8 cellular contexts compared by ENCODE assay signal in the genomic region with DNA sequence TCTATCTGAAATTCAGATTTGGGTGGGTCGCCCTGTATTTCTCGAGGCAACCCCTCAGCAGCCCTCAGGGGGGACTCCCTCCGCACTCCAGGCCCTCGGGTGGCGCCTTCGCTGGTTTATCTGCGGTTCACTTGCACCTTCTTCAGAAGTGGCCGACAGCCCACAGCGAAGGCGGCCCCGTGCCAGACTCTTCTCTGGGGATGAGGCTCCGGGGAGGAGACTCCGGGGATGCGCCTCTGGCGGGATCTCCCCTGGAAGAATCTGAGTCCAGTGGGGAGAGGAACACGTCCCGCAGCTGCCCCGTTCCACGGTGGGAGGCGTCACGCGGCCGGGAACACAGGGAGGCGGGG.
DNase-seq lines count a peak whose midpoint lies in the region; ATAC-seq, FAIRE-seq and TF ChIP-seq lines count a peak whose summit lies in the region.

No MANE protein-coding gene starts in this region.

- no peak overlapping the region for H2AK5ac ChIP-seq in H1 (ENCODE audit: low read depth, low read length)

- H3K23ac ChIP-seq in H1 (ENCODE audit: insufficient read length): no peak overlapping the region

- no peak for TF ChIP-seq CTCF in H1 (IDR thresholded peaks at IDR 0.05; ENCODE audit: control extremely low read depth in 1 of 3, insufficient read depth in 1 of 3, low read depth in 1 of 3, low read length in 3 of 3)
- TF ChIP-seq CTCF in tibial artery (IDR thresholded peaks at IDR 0.05): no peak

- peaks cover 2% of the 10 kb centered on the region for H3K23me2 ChIP-seq in H1 (ENCODE audit: low read depth, low read length)

- intact Hi-C loops in tibial artery (cut with DNase I; ENCODE audit: low total_unique reads): loop anchor here (5.0 kb wide), 1 partner anchor 1125 kb away; no protein-coding TSS in a partner anchor

- H3K27ac ChIP-seq in H1 (ENCODE audit: low read depth, low read length) (no peak overlapping the region), muscle layer of duodenum (ENCODE audit: low read length) (no peak overlapping the region), tibial artery (peak overlapping the region; percentile 28 to 50)

- no peak overlapping the region for H4K5ac ChIP-seq in H1 (ENCODE audit: insufficient read length, low read depth, low read length)

- 0 out of 4 replicates have a peak, but pooled peaks of 1 of the 2 experiments have one; percentile 9 for TF ChIP-seq RAD21 in H1 (IDR thresholded peaks at IDR 0.05 in 1 of 2, conservative IDR thresholded peaks at IDR 0.05 in 1 of 2; ENCODE audit: low read depth in 2 of 2, low read length in 2 of 2)

- POLR2A ChIA-PET in H1 (lab: Charles Lee; ENCODE audit: partially characterized antibody): interaction anchor here (0.7 to 1.4 kb wide), 3 partner anchors 64 to 104 kb away, joined by 3 to 9 read pairs (median 3); a partner anchor contains a TSS

- peak overlapping the region; percentile 47 to 90 (median 67) for H3K4me3 ChIP-seq in H1 (ENCODE audit: extremely low read depth in 1 of 4, insufficient read depth in 2 of 4, low read depth in 3 of 4, low read length in 4 of 4)
- H3K4me3 ChIP-seq in muscle layer of duodenum (ENCODE audit: low read depth in 1 of 2, low read length in 2 of 2): peak overlapping the region; percentile 59 to 81
- peak overlapping the region; percentile 55 to 64 for H3K4me3 ChIP-seq in tibial artery

- H2BK15ac ChIP-seq in H1 (ENCODE audit: low read length): no peak overlapping the region

- no peak overlapping the region for H3K14ac ChIP-seq in H1 (ENCODE audit: insufficient read length)

- 12% methylated on average over 23 of the region's 24 CpGs; no CpG with 5 or more reads in 1 of the 2 experiments for WGBS in H1 (ENCODE audit: extremely low coverage in 1 of 2, insufficient coverage in 1 of 2, insufficient read length in 1 of 2, insufficient replicate concordance in 2 of 2, low coverage in 1 of 2, low lambda C conversion rate in 2 of 2, missing lambda C conversion rate in 1 of 2), 2 experiments

- H3K4me2 ChIP-seq in H1 (ENCODE audit: insufficient read depth in 1 of 2, low read depth in 2 of 2, low read length in 2 of 2): peak overlapping the region; percentile 51 to 76; a peak in 3 of 4 replicates

- no peak overlapping the region for H2BK20ac ChIP-seq in H1 (ENCODE audit: low read length)

- no peak overlapping the region for H2BK12ac ChIP-seq in H1 (ENCODE audit: low read depth, low read length)

- no peaks in the 10 kb centered on the region for H3K9me3 ChIP-seq in H1 (ENCODE audit: insufficient read depth in 2 of 2, low read depth in 1 of 2, low read length in 1 of 2)
- H3K9me3 ChIP-seq in muscle layer of duodenum (ENCODE audit: control insufficient read depth in 1 of 2, low read length in 2 of 2): no peaks in the 10 kb centered on the region
- no peaks in the 10 kb centered on the region for H3K9me3 ChIP-seq in tibial artery

- no peak overlapping the region for H2BK5ac ChIP-seq in H1 (ENCODE audit: low read depth, low read length)

- peak overlapping the region; percentile 30 for H3K56ac ChIP-seq in H1 (replicated peaks; ENCODE audit: insufficient read length, low read depth, low read length)

- peak overlapping the region; percentile 54 for H4K91ac ChIP-seq in H1 (replicated peaks; ENCODE audit: insufficient read length, low read length)

- peaks cover 0 to 14% (median 5%) of the 10 kb centered on the region in 4 experiments; a peak in 4 of 7 replicates for H3K27me3 ChIP-seq in H1 (replicated peaks in 1 of 4; ENCODE audit: control insufficient read depth in 3 of 4, extremely low read depth in 1 of 4, insufficient read depth in 3 of 4, low read length in 3 of 4)
- H3K27me3 ChIP-seq in muscle layer of duodenum (ENCODE audit: low read depth, low read length): no peaks in the 10 kb centered on the region
- H3K27me3 ChIP-seq in tibial artery: no peaks in the 10 kb centered on the region

- no peak for FAIRE-seq in H1 (lab: Jason Lieb, UNC)

- peak; percentile 11 for DNase-seq in activated T-cell treated with anti-CD3 and anti-CD28 coated beads for 24 hours (ENCODE audit: low read depth)
- DNase-seq in activated T-cell treated with anti-CD3 and anti-CD28 coated beads, Interleukin-2, amount 50 U/mL, for 48 hours: no peak
- peak; percentile 4 for DNase-seq in T-helper 9 cell
- no peak for DNase-seq in H1 (ENCODE audit: low read depth in 1 of 2, low spot score in 2 of 2)
- peak in 1 of 2 donors; percentile 71 for DNase-seq in tibial artery
- no peak for DNase-seq in HK-2 (ENCODE audit: unreplicated experiment)

- H3K4ac ChIP-seq in H1 (replicated peaks; ENCODE audit: insufficient read length, low read depth, low read length): no peak overlapping the region

- no peaks in the 10 kb centered on the region for H3K79me1 ChIP-seq in H1 (ENCODE audit: low read depth, low read length)

- TF ChIP-seq EP300 in H1 (IDR thresholded peaks at IDR 0.05; ENCODE audit: borderline replicate concordance in 1 of 2, low read depth in 2 of 2, low read length in 2 of 2): no peak

- no peaks in the 10 kb centered on the region for H4K20me1 ChIP-seq in H1 (replicated peaks in 1 of 2; ENCODE audit: control insufficient read depth in 1 of 2, insufficient read depth in 2 of 2, low read length in 2 of 2)

- peak overlapping the region in 2 of 4 experiments; percentile 17 to 20; a peak in 2 of 7 replicates for H3K9ac ChIP-seq in H1 (replicated peaks in 1 of 4; ENCODE audit: extremely low read depth in 1 of 4, low read depth in 3 of 4, low read length in 3 of 4)

- no peaks in the 10 kb centered on the region for H3K79me2 ChIP-seq in H1 (ENCODE audit: control insufficient read depth in 1 of 2, insufficient read depth in 2 of 2, low read length in 2 of 2)

- H3K18ac ChIP-seq in H1 (ENCODE audit: extremely low read depth, low read length): no peak overlapping the region; the same call in 1 of the 2 replicates

- no peak overlapping the region for H2AFZ ChIP-seq in H1 (ENCODE audit: low read length)

- peak; percentile 22 for ATAC-seq in HG03103 (IDR thresholded peaks at IDR 0.05; ENCODE audit: low read depth, unreplicated experiment)

- peak overlapping the region; percentile 58; the same call in 1 of the 2 replicates for H4K8ac ChIP-seq in H1 (ENCODE audit: extremely low read depth, insufficient read depth, low read length)

- no peaks in the 10 kb centered on the region for H3K4me1 ChIP-seq in H1 (replicated peaks in 1 of 4; ENCODE audit: control insufficient read depth in 3 of 4, insufficient read depth in 4 of 4, low read length in 3 of 4)
- no peaks in the 10 kb centered on the region for H3K4me1 ChIP-seq in muscle layer of duodenum (ENCODE audit: control insufficient read depth in 1 of 2, insufficient read depth in 2 of 2, low read length in 2 of 2)
- H3K4me1 ChIP-seq in tibial artery: peaks cover 0 to 9% (median 5%) of the 10 kb centered on the region in 4 donors

- TF ChIP-seq POLR2A in H1 (IDR thresholded peaks at IDR 0.05; ENCODE audit: control extremely low read depth in 1 of 2, low read depth in 2 of 2, low read length in 2 of 2): no peak

- CTCF ChIA-PET in H1 (lab: Charles Lee; ENCODE audit: partially characterized antibody): interaction anchor here (0.8 to 2.9 kb wide), 13 partner anchors 9 to 104 kb away, joined by 3 to 16 read pairs (median 4); no protein-coding TSS in a partner anchor

- H3K36me3 ChIP-seq in H1 (ENCODE audit: control insufficient read depth in 2 of 4, insufficient read depth in 4 of 4, low read length in 3 of 4) (no peaks in the 10 kb centered on the region), muscle layer of duodenum (ENCODE audit: control insufficient read depth in 1 of 2, insufficient read depth in 2 of 2, low read length in 2 of 2) (no peaks in the 10 kb centered on the region), tibial artery (no peaks in the 10 kb centered on the region)

- no peak overlapping the region for H2BK120ac ChIP-seq in H1 (replicated peaks; ENCODE audit: low read depth, low read length)

TF ChIP-seq in H1, 55 proteins besides CTCF, POLR2A, EP300 and RAD21:
- TF ChIP-seq, protein P1, sequence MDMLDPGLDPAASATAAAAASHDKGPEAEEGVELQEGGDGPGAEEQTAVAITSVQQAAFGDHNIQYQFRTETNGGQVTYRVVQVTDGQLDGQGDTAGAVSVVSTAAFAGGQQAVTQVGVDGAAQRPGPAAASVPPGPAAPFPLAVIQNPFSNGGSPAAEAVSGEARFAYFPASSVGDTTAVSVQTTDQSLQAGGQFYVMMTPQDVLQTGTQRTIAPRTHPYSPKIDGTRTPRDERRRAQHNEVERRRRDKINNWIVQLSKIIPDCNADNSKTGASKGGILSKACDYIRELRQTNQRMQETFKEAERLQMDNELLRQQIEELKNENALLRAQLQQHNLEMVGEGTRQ (IDR thresholded peaks at IDR 0.05; ENCODE audit: low read length): no peak
- TF ChIP-seq ASH2L (IDR thresholded peaks at IDR 0.05; ENCODE audit: low read length): peak; percentile 48

Comparison
In these comparisons a context has a peak if more than half of its experiments do, and no peak if none do; other contexts are left out.
1. DNase-seq: peak in activated T-cell treated with anti-CD3 and anti-CD28 coated beads for 24 hours (single experiment) and T-helper 9 cell (single experiment); none in activated T-cell treated with anti-CD3 and anti-CD28 coated beads, Interleukin-2, amount 50 U/mL, for 48 hours (0 of 2), H1 (0 of 2) and HK-2 (single experiment).
2. H3K27ac ChIP-seq: peak in tibial artery (2 of 2); none in H1 (single experiment) and muscle layer of duodenum (single experiment).
3. Peak in every context shown above with its lines, with median percentiles within 50 percentile points of each other: H3K4me3 ChIP-seq.